1 cellular context compared by ENCODE assay signal in genomic region chr10:124525751-124526600, GRCh38.
TF ChIP-seq lines count a peak whose summit lies in the region.

No MANE protein-coding gene starts in this region.

TF ChIP-seq in K562, 482 proteins besides CTCF, POLR2A, EP300 and RAD21 (continued from another document):
- TF ChIP-seq, protein P1, sequence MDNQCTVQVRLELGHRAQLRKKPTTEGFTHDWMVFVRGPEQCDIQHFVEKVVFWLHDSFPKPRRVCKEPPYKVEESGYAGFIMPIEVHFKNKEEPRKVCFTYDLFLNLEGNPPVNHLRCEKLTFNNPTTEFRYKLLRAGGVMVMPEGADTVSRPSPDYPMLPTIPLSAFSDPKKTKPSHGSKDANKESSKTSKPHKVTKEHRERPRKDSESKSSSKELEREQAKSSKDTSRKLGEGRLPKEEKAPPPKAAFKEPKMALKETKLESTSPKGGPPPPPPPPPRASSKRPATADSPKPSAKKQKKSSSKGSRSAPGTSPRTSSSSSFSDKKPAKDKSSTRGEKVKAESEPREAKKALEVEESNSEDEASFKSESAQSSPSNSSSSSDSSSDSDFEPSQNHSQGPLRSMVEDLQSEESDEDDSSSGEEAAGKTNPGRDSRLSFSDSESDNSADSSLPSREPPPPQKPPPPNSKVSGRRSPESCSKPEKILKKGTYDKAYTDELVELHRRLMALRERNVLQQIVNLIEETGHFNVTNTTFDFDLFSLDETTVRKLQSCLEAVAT (IDR thresholded peaks at IDR 0.05) = no peak
- TF ChIP-seq RBM17 (IDR thresholded peaks at IDR 0.05; ENCODE audit: borderline replicate concordance, low read depth, low read length) (no peak), ETV5 (CRISPR knock-in tag; IDR thresholded peaks at IDR 0.05; ENCODE audit: low read depth) (no peak), RBM25 (IDR thresholded peaks at IDR 0.05; ENCODE audit: low read depth, low read length, severe bottlenecking) (peak; percentile 73), ZNF23 (CRISPR knock-in tag; IDR thresholded peaks at IDR 0.05) (no peak), POLR2G (IDR thresholded peaks at IDR 0.05; ENCODE audit: low read depth, low read length) (no peak), USF1 (CRISPR knock-in tag; IDR thresholded peaks at IDR 0.05) (no peak), BACH1 (tag; IDR thresholded peaks at IDR 0.05) (no peak), ZFP36 (IDR thresholded peaks at IDR 0.05; ENCODE audit: low read depth, low read length, partially characterized antibody) (peak; percentile 75), ADNP (tag; IDR thresholded peaks at IDR 0.05) (peak; percentile 54), ZNF717 (CRISPR knock-in tag; IDR thresholded peaks at IDR 0.05) (no peak)
- TF ChIP-seq, protein P2, sequence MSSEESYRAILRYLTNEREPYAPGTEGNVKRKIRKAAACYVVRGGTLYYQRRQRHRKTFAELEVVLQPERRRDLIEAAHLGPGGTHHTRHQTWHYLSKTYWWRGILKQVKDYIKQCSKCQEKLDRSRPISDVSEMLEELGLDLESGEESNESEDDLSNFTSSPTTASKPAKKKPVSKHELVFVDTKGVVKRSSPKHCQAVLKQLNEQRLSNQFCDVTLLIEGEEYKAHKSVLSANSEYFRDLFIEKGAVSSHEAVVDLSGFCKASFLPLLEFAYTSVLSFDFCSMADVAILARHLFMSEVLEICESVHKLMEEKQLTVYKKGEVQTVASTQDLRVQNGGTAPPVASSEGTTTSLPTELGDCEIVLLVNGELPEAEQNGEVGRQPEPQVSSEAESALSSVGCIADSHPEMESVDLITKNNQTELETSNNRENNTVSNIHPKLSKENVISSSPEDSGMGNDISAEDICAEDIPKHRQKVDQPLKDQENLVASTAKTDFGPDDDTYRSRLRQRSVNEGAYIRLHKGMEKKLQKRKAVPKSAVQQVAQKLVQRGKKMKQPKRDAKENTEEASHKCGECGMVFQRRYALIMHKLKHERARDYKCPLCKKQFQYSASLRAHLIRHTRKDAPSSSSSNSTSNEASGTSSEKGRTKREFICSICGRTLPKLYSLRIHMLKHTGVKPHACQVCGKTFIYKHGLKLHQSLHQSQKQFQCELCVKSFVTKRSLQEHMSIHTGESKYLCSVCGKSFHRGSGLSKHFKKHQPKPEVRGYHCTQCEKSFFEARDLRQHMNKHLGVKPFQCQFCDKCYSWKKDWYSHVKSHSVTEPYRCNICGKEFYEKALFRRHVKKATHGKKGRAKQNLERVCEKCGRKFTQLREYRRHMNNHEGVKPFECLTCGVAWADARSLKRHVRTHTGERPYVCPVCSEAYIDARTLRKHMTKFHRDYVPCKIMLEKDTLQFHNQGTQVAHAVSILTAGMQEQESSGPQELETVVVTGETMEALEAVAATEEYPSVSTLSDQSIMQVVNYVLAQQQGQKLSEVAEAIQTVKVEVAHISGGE (CRISPR knock-in tag; IDR thresholded peaks at IDR 0.05) = no peak
- TF ChIP-seq, protein P3, sequence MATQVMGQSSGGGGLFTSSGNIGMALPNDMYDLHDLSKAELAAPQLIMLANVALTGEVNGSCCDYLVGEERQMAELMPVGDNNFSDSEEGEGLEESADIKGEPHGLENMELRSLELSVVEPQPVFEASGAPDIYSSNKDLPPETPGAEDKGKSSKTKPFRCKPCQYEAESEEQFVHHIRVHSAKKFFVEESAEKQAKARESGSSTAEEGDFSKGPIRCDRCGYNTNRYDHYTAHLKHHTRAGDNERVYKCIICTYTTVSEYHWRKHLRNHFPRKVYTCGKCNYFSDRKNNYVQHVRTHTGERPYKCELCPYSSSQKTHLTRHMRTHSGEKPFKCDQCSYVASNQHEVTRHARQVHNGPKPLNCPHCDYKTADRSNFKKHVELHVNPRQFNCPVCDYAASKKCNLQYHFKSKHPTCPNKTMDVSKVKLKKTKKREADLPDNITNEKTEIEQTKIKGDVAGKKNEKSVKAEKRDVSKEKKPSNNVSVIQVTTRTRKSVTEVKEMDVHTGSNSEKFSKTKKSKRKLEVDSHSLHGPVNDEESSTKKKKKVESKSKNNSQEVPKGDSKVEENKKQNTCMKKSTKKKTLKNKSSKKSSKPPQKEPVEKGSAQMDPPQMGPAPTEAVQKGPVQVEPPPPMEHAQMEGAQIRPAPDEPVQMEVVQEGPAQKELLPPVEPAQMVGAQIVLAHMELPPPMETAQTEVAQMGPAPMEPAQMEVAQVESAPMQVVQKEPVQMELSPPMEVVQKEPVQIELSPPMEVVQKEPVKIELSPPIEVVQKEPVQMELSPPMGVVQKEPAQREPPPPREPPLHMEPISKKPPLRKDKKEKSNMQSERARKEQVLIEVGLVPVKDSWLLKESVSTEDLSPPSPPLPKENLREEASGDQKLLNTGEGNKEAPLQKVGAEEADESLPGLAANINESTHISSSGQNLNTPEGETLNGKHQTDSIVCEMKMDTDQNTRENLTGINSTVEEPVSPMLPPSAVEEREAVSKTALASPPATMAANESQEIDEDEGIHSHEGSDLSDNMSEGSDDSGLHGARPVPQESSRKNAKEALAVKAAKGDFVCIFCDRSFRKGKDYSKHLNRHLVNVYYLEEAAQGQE (CRISPR knock-in tag; IDR thresholded peaks at IDR 0.05; ENCODE audit: low read depth) = no peak
